Comparison of ENCODE assay signal across 8 cellular contexts in the genomic region with DNA sequence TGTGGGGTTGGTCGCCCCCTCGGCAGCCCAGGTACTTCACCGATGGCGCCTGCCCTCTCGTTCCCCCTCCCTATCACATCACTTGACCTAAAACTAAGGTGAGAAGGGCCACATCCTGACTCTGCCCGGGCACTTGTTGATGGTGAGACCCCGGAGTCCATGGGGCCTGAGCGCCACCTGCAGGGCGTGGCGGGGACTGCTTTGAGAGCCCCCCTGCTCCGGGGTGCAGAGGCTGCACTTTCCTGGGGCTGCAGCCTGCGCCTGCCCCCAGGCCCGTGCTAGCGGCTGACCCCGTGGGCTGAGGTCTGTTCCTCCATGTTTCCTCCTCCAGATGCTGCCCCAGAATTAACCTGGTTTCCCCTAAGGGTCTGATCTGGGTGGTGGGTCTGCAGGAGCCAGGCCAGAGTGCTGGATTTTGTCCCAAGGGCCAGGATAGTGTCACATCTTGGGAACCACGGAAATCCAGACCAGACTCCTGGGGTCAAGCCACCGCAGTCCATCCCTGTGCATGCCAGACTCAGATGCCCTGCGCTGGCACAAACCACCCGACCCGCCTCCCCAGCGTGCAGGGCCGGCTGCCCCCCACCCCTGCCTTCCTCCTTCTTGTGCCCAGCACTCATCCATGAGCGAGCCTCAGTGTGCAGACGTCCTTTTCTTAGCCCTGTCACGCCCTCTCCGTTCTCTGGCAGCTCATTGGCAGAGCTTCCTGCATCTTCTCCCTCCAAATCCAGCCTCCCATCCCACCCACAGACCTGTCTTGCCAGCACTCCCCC. TPM values are rescaled to one million over a fixed set of nuclear protein-coding genes. Genes with fewer than 3 reads are reported as not detected.
A peak's percentile ranks its signal among the peaks of the same experiment; 100 is the strongest.
DNase-seq lines count a peak whose midpoint lies in the region; ATAC-seq and TF ChIP-seq lines count a peak whose summit lies in the region.

No MANE protein-coding gene starts in this region.

- no peak for ATAC-seq in activated CD8-positive, alpha-beta memory T cell treated with anti-CD3 and anti-CD28 coated beads, Interleukin-2, amount 10 ng/mL, durations not matched to agents 7 days and 5 days
- ATAC-seq in omental fat pad (ENCODE audit: low FRiP score) = no peak

- H3K4me1 ChIP-seq in endodermal cell (ENCODE audit: control insufficient read depth, insufficient read depth, low read length) = peaks cover 7% of the 10 kb centered on the region
- H3K4me1 ChIP-seq in uterus = peaks cover 0 to 6% of the 10 kb centered on the region in 2 donors

- H3K9me3 ChIP-seq in endodermal cell (ENCODE audit: control insufficient read depth, low read length) = no peaks in the 10 kb centered on the region
- no peaks in the 10 kb centered on the region for H3K9me3 ChIP-seq in uterus

- TF ChIP-seq POLR2A in uterus (IDR thresholded peaks at IDR 0.05) = no peak

- H3K36me3 ChIP-seq in endodermal cell (ENCODE audit: control insufficient read depth, insufficient read depth, low read length) (peaks cover 6% of the 10 kb centered on the region), uterus (no peaks in the 10 kb centered on the region)

- H3K27me3 ChIP-seq in endodermal cell (ENCODE audit: control insufficient read depth, insufficient read depth, low read length, poor library complexity, severe bottlenecking) (no peaks in the 10 kb centered on the region), uterus (no peaks in the 10 kb centered on the region)

- peak; percentile 96 for TF ChIP-seq CTCF in endodermal cell (conservative IDR thresholded peaks at IDR 0.05)
- peak in 1 of 3 donors; percentile 41 for TF ChIP-seq CTCF in omental fat pad (IDR thresholded peaks at IDR 0.05)
- peak; percentile 53 to 75 (median 64) for TF ChIP-seq CTCF in uterus (IDR thresholded peaks at IDR 0.05)

- DNase-seq in NK-92 treated with Interleukin-12 subunit alpha and Interleukin-12 subunit beta, amount 100 ng/mL, for 24 hours (lab: John Stamatoyannopoulos, UW) = peak; percentile 28
- DNase-seq in NK-92 (lab: John Stamatoyannopoulos, UW; ENCODE audit: unreplicated experiment) = no peak
- DNase-seq in NCI-H2171 (lab: John Stamatoyannopoulos, UW) = peak; percentile 18
- peak; percentile 80 for DNase-seq in activated CD8-positive, alpha-beta memory T cell treated with anti-CD3 and anti-CD28 coated beads, Interleukin-2, amount 10 ng/mL, durations not matched to agents 7 days and 5 days
- peak; percentile 97 for DNase-seq in endodermal cell
- DNase-seq in omental fat pad (ENCODE audit: low spot score) = peak; percentile 52
- DNase-seq in uterus = peak; percentile 46 to 48
- no peak for DNase-seq in posterior vena cava (ENCODE audit: low spot score)

- H3K9me3 Mint-ChIP-seq in activated CD8-positive, alpha-beta memory T cell treated with anti-CD3 and anti-CD28 coated beads, Interleukin-2, amount 10 ng/mL, durations not matched to agents 7 days and 5 days (ENCODE audit: low read depth) = no peaks in the 10 kb centered on the region
- H3K9me3 Mint-ChIP-seq in endodermal cell = no peaks in the 10 kb centered on the region

- H3K27me3 Mint-ChIP-seq in activated CD8-positive, alpha-beta memory T cell treated with anti-CD3 and anti-CD28 coated beads, Interleukin-2, amount 10 ng/mL, durations not matched to agents 7 days and 5 days = no peaks in the 10 kb centered on the region
- H3K27me3 Mint-ChIP-seq in endodermal cell (ENCODE audit: insufficient read depth) = no peaks in the 10 kb centered on the region

- H3K27ac ChIP-seq in endodermal cell (ENCODE audit: low read depth, low read length) (no peak overlapping the region), uterus (no peak overlapping the region)

- H3K4me3 ChIP-seq in endodermal cell (ENCODE audit: low read length) = no peak overlapping the region
- no peak overlapping the region for H3K4me3 ChIP-seq in uterus

- CTCF ChIA-PET in activated CD8-positive, alpha-beta memory T cell treated with anti-CD3 and anti-CD28 coated beads, Interleukin-2, amount 10 ng/mL, durations not matched to agents 7 days and 5 days (lab: Charles Lee) = interaction anchor here (0.9 kb wide), 2 partner anchors 140 kb away, joined by 3 read pairs; no protein-coding TSS in a partner anchor

- H3K4me1 Mint-ChIP-seq in activated CD8-positive, alpha-beta memory T cell treated with anti-CD3 and anti-CD28 coated beads, Interleukin-2, amount 10 ng/mL, durations not matched to agents 7 days and 5 days = peaks cover 42% of the 10 kb centered on the region
- peaks cover 7% of the 10 kb centered on the region for H3K4me1 Mint-ChIP-seq in endodermal cell

- H3K36me3 Mint-ChIP-seq in activated CD8-positive, alpha-beta memory T cell treated with anti-CD3 and anti-CD28 coated beads, Interleukin-2, amount 10 ng/mL, durations not matched to agents 7 days and 5 days = peaks cover 4% of the 10 kb centered on the region
- peaks cover 4% of the 10 kb centered on the region for H3K36me3 Mint-ChIP-seq in endodermal cell (ENCODE audit: low read depth)

- intact Hi-C loops in uterus (cut with DNase I; ENCODE audit: low total_unique reads) (no loop called here), posterior vena cava (cut with DNase I) (loop anchor here (5.0 to 10.0 kb wide), 2 partner anchors 97 to 100 kb away; no protein-coding TSS in a partner anchor)

- H3K27ac Mint-ChIP-seq in activated CD8-positive, alpha-beta memory T cell treated with anti-CD3 and anti-CD28 coated beads, Interleukin-2, amount 10 ng/mL, durations not matched to agents 7 days and 5 days = peak overlapping the region; percentile 28
- H3K27ac Mint-ChIP-seq in endodermal cell = no peak overlapping the region

- 66 to 75% methylated on average over 15 to 26 of the region's 26 CpGs for WGBS in endodermal cell (ENCODE audit: insufficient coverage in 1 of 2, insufficient read length in 1 of 2), 2 experiments

- no peak overlapping the region for H3K9ac ChIP-seq in endodermal cell (ENCODE audit: extremely low read depth, low read length, poor library complexity, severe bottlenecking)

- no peak overlapping the region for H3K4me3 Mint-ChIP-seq in activated CD8-positive, alpha-beta memory T cell treated with anti-CD3 and anti-CD28 coated beads, Interleukin-2, amount 10 ng/mL, durations not matched to agents 7 days and 5 days
- H3K4me3 Mint-ChIP-seq in endodermal cell = peak overlapping the region; percentile 22

RNA-seq across cellular contexts. Expression of gene NDUFAF8, which starts 2.7 kb away (rescaled TPM):
- 10 to 100 TPM; 41.6 to 53.7 TPM for total RNA-seq in activated CD8-positive, alpha-beta memory T cell treated with anti-CD3 and anti-CD28 coated beads, Interleukin-2, amount 10 ng/mL, durations not matched to agents 7 days and 5 days
- total RNA-seq in endodermal cell = 10 to 100 TPM; 42.7 to 48.7 TPM
- 60.9 TPM for polyA plus RNA-seq in endodermal cell (2013, experiment 1 of 2)
- 52.0 TPM for polyA plus RNA-seq in endodermal cell (2013, experiment 2 of 2)
- total RNA-seq in omental fat pad = 10 to 100 TPM; 28.7 to 56.7 (median 37.5) TPM
- total RNA-seq in uterus = 10 to 100 TPM in 1 of 4 donors, 1 to 10 TPM in 3; 1.8 to 31.9 (median 6.7) TPM
- total RNA-seq in posterior vena cava = 10 to 100 TPM; 27.8 to 33.7 TPM

RNA-seq across cellular contexts. Expression of gene TEPSIN, which starts 3.0 kb away (rescaled TPM):
- total RNA-seq in activated CD8-positive, alpha-beta memory T cell treated with anti-CD3 and anti-CD28 coated beads, Interleukin-2, amount 10 ng/mL, durations not matched to agents 7 days and 5 days = 10 to 100 TPM; 53.6 to 56.3 TPM
- total RNA-seq in endodermal cell (10 to 100 TPM; 30.0 to 45.0 TPM), omental fat pad (10 to 100 TPM; 15.1 to 56.1 (median 33.2) TPM), uterus (10 to 100 TPM in 2 of 4 donors, 1 to 10 TPM in 1, not detected in 1; 6.4 to 31.2 (median 22.6) TPM), posterior vena cava (10 to 100 TPM; 17.4 to 18.4 TPM)
- polyA plus RNA-seq in endodermal cell (2013, experiment 1 of 2) = 24.6 TPM
- polyA plus RNA-seq in endodermal cell (2013, experiment 2 of 2) = 21.1 TPM

RNA-seq across cellular contexts. Expression of gene CEP131, which starts 19.1 kb away (rescaled TPM):
- 10 to 100 TPM; 13.6 to 20.6 TPM for total RNA-seq in activated CD8-positive, alpha-beta memory T cell treated with anti-CD3 and anti-CD28 coated beads, Interleukin-2, amount 10 ng/mL, durations not matched to agents 7 days and 5 days
- 10 to 100 TPM; 23.2 to 28.0 TPM for total RNA-seq in endodermal cell
- polyA plus RNA-seq in endodermal cell (2013, experiment 1 of 2) = 30.3 TPM
- polyA plus RNA-seq in endodermal cell (2013, experiment 2 of 2) = 24.0 TPM
- 10 to 100 TPM in 1 of 4 donors, 1 to 10 TPM in 3; 3.0 to 11.5 (median 5.6) TPM for total RNA-seq in omental fat pad
- total RNA-seq in uterus = 10 to 100 TPM in 2 of 4 donors, 1 to 10 TPM in 2; 2.9 to 13.3 (median 10.0) TPM
- total RNA-seq in posterior vena cava = 1 to 10 TPM; 2.9 to 5.0 TPM

RNA-seq across cellular contexts. Expression of gene SLC38A10, which starts 53.3 kb away (rescaled TPM):
- 10 to 100 TPM; 81.7 to 88.7 TPM for total RNA-seq in activated CD8-positive, alpha-beta memory T cell treated with anti-CD3 and anti-CD28 coated beads, Interleukin-2, amount 10 ng/mL, durations not matched to agents 7 days and 5 days
- total RNA-seq in endodermal cell (10 to 100 TPM; 60.2 to 90.3 TPM), omental fat pad (100 to 1,000 TPM in 1 of 4 donors, 10 to 100 TPM in 3; 61.2 to 126 (median 75.6) TPM), uterus (10 to 100 TPM; 50.7 to 55.4 (median 53.3) TPM), posterior vena cava (10 to 100 TPM; 59.6 to 85.1 TPM)
- polyA plus RNA-seq in endodermal cell (2013, experiment 1 of 2) = 30.6 TPM
- polyA plus RNA-seq in endodermal cell (2013, experiment 2 of 2) = 33.5 TPM

Comparison
In these comparisons a context has a peak if more than half of its experiments do, and no peak if none do; other contexts are left out.
1. DNase-seq: peak in NK-92 treated with Interleukin-12 subunit alpha and Interleukin-12 subunit beta, amount 100 ng/mL, for 24 hours (single experiment), NCI-H2171 (single experiment), activated CD8-positive, alpha-beta memory T cell treated with anti-CD3 and anti-CD28 coated beads, Interleukin-2, amount 10 ng/mL, durations not matched to agents 7 days and 5 days (single experiment), endodermal cell (single experiment), omental fat pad (single experiment) and uterus (2 of 2); none in NK-92 (single experiment) and posterior vena cava (single experiment).